19 cellular contexts compared by ENCODE assay signal in genomic region chr4:142331646-142332045, GRCh38.
DNase-seq lines count a peak whose midpoint lies in the region; ATAC-seq and TF ChIP-seq lines count a peak whose summit lies in the region.
"Had no signal": no experiment of that assay in that cellular context is flagged by ENCODE, and none has a peak within 500 bp of the region (broad histone marks: within the 10 kb centered on the region; RNA-seq: fewer than 3 reads in every experiment).

No MANE protein-coding gene starts in this region.

- H3K9ac ChIP-seq in adipocyte (ENCODE audit: low read length), result peak overlapping the region; percentile 55

- H3K4me1 ChIP-seq in adipocyte (ENCODE audit: control insufficient read depth, insufficient read depth, low read length) (peaks cover 33% of the 10 kb centered on the region), aorta (ENCODE audit: control insufficient read depth in 1 of 2, insufficient read depth in 2 of 2, low read length in 2 of 2) (peaks cover 0 to 2% of the 10 kb centered on the region in 2 donors)

- H3K27ac ChIP-seq in aorta (ENCODE audit: low read depth in 1 of 2, low read length in 2 of 2), result no peak overlapping the region

- TF ChIP-seq CTCF in AG10803 (conservative IDR thresholded peaks at IDR 0.05; ENCODE audit: low read length), result no peak
- TF ChIP-seq CTCF in retinal pigment epithelial cell (conservative IDR thresholded peaks at IDR 0.05; ENCODE audit: low read depth, low read length), result no peak

- H3K27me3 ChIP-seq in adipocyte (replicated peaks; ENCODE audit: control insufficient read depth, insufficient read depth, low read length) (no peaks in the 10 kb centered on the region), aorta (ENCODE audit: control insufficient read depth in 1 of 2, insufficient read depth in 2 of 2, low read length in 1 of 2) (no peaks in the 10 kb centered on the region)

- WGBS in aorta, 2 donors, result 84 to 88% methylated on average over 1 of the region's 1 CpG

- ATAC-seq in aorta (ENCODE audit: low FRiP score), result no peak
- ATAC-seq: T-helper 17 cell had no signal

- H3K9me3 ChIP-seq in adipocyte (ENCODE audit: control insufficient read depth, low read length) (peaks cover 6% of the 10 kb centered on the region), aorta (ENCODE audit: control insufficient read depth, low read length) (no peaks in the 10 kb centered on the region)

- intact Hi-C loops in aorta (cut with DNase I), result no loop called here

- H3K4me3 ChIP-seq in AG10803 (ENCODE audit: low read length) (no peak overlapping the region), adipocyte (ENCODE audit: low read length) (peak overlapping the region; percentile 7), retinal pigment epithelial cell (ENCODE audit: low read length) (no peak overlapping the region), aorta (ENCODE audit: low read length in 2 of 2) (no peak overlapping the region)

- no peaks in the 10 kb centered on the region for H3K36me3 ChIP-seq in adipocyte (ENCODE audit: control insufficient read depth, insufficient read depth, low read length, severe bottlenecking)
- no peaks in the 10 kb centered on the region for H3K36me3 ChIP-seq in aorta (ENCODE audit: control insufficient read depth in 1 of 2, insufficient read depth in 2 of 2, low read length in 1 of 2)

- in situ Hi-C loops in G401 (cut with HindIII; ENCODE audit: low sequenced_read_pairs), result no loop called here

- peak; percentile 92 for DNase-seq in AG10803 (ENCODE audit: low read depth)
- DNase-seq in adipocyte (ENCODE audit: low read depth), result peak; percentile 74
- DNase-seq in foreskin melanocyte, result peak; percentile 64
- DNase-seq in retinal pigment epithelial cell (ENCODE audit: low read depth), result peak; percentile 85
- DNase-seq in DMS79 treated with DMSO at 0.1 percent for 48 hours (lab: John Stamatoyannopoulos, UW), result no peak
- no peak for DNase-seq in NCI-H2171 (lab: John Stamatoyannopoulos, UW)
- DNase-seq in aorta, result no peak
- DNase-seq in G401 (ENCODE audit: low spot score), result no peak
- DNase-seq: activated B cell treated with CpG ODN at 0.5 μM for 24 hours; activated CD8-positive, alpha-beta memory T cell treated with anti-CD3 and anti-CD28 coated beads for 24 hours; Calu3; cerebellar nuclear complex; GF-D8; GOT3; mesendoderm; retina; SIG-M5; stimulated activated CD4-positive, alpha-beta T cell treated with anti-CD3 and anti-CD28 coated beads, Interleukin-1b, Interleukin-23, amount 100 ng/mL, for 48 hours; T-helper 17 cell had no signal

Comparison
In these comparisons a context has a peak if more than half of its experiments do, and no peak if none do; other contexts are left out.
1. DNase-seq: peak in AG10803 (single experiment), adipocyte (single experiment), foreskin melanocyte (single experiment) and retinal pigment epithelial cell (single experiment); none in DMS79 treated with DMSO at 0.1 percent for 48 hours (single experiment), NCI-H2171 (single experiment), aorta (0 of 2) and G401 (single experiment).